1 cellular context compared by ENCODE assay signal in genomic region chr10:109922353-109922975, GRCh38.
TF ChIP-seq lines count a peak whose summit lies in the region.

No MANE protein-coding gene starts in this region.

TF ChIP-seq in SK-N-SH treated with all-trans-retinoic acid at 6 μM for 48 hours, 23 proteins besides CTCF, POLR2A, EP300 and RAD21 (continued from another document):
- no peak for TF ChIP-seq CSRNP3 (CRISPR knock-in tag; IDR thresholded peaks at IDR 0.05)
